Comparison of ENCODE assay signal across 9 cellular contexts in genomic region chr17:58679263-58680037, GRCh38. TPM values are rescaled to one million over a fixed set of nuclear protein-coding genes. Genes with fewer than 3 reads are reported as not detected.
DNase-seq lines count a peak whose midpoint lies in the region; ATAC-seq and TF ChIP-seq lines count a peak whose summit lies in the region.
"Had no signal": no experiment of that assay in that cellular context is flagged by ENCODE, and none has a peak within 500 bp of the region (broad histone marks: within the 10 kb centered on the region; RNA-seq: fewer than 3 reads in every experiment).

No MANE protein-coding gene starts in this region.

- no peak overlapping the region for H2AFZ ChIP-seq in ACC112 (ENCODE audit: low read length, unreplicated experiment)
- no peak overlapping the region for H2AFZ ChIP-seq in neuronal stem cell (ENCODE audit: low read length)

- no peaks in the 10 kb centered on the region for H3K27me3 ChIP-seq in ACC112 (ENCODE audit: insufficient read depth, low read length)
- no peaks in the 10 kb centered on the region for H3K27me3 ChIP-seq in HAP-1 (ENCODE audit: low read depth)
- H3K27me3 ChIP-seq in gastroesophageal sphincter: peaks cover 18% of the 10 kb centered on the region
- H3K27me3 ChIP-seq in Peyer's patch: no peaks in the 10 kb centered on the region
- H3K27me3 ChIP-seq in neuronal stem cell (ENCODE audit: control insufficient read depth in 3 of 3, insufficient read depth in 3 of 3, low read depth in 1 of 3, low read length in 3 of 3): peaks cover 0 to 3% (median 0%) of the 10 kb centered on the region in 3 experiments

- H3K9me3 ChIP-seq in HAP-1 (no peaks in the 10 kb centered on the region), gastroesophageal sphincter (no peaks in the 10 kb centered on the region), Peyer's patch (no peaks in the 10 kb centered on the region), neuronal stem cell (replicated peaks in 1 of 2; ENCODE audit: control insufficient read depth in 2 of 2, insufficient read depth in 1 of 2, low read depth in 1 of 2, low read length in 2 of 2) (no peaks in the 10 kb centered on the region)

- no peaks in the 10 kb centered on the region for H3K79me2 ChIP-seq in ACC112 (ENCODE audit: control insufficient read depth, insufficient read depth, low read length, unreplicated experiment)

- no peaks in the 10 kb centered on the region for H3K79me1 ChIP-seq in neuronal stem cell (ENCODE audit: low read depth, low read length)

- H3K4ac ChIP-seq in neuronal stem cell (ENCODE audit: low read length): no peak overlapping the region

- H3K4me1 ChIP-seq in ACC112 (ENCODE audit: control insufficient read depth, insufficient read depth, low read length, unreplicated experiment) (peaks cover 11% of the 10 kb centered on the region), HAP-1 (peaks cover 6% of the 10 kb centered on the region), gastroesophageal sphincter (no peaks in the 10 kb centered on the region), Peyer's patch (no peaks in the 10 kb centered on the region), neuronal stem cell (ENCODE audit: control insufficient read depth in 2 of 2, insufficient read depth in 1 of 2, low read depth in 1 of 2, low read length in 2 of 2) (no peaks in the 10 kb centered on the region)

- WGBS in gastroesophageal sphincter (ENCODE audit: low coverage in 1 of 2), 2 donors: 44 to 51% methylated on average over 12 of the region's 12 CpGs
- no CpG with 5 or more reads among the region's 12 CpGs for WGBS in neuronal stem cell (ENCODE audit: extremely low coverage in 2 of 2, insufficient read length in 2 of 2, insufficient replicate concordance in 1 of 2), 2 donors

- H3K36me3 ChIP-seq in ACC112 (ENCODE audit: insufficient read depth, low read length) (no peaks in the 10 kb centered on the region), HAP-1 (replicated peaks) (no peaks in the 10 kb centered on the region), gastroesophageal sphincter (no peaks in the 10 kb centered on the region), Peyer's patch (no peaks in the 10 kb centered on the region), neuronal stem cell (replicated peaks in 1 of 2; ENCODE audit: control insufficient read depth in 2 of 2, insufficient read depth in 2 of 2, low read length in 2 of 2) (no peaks in the 10 kb centered on the region)

- TF ChIP-seq EP300 in gastroesophageal sphincter (IDR thresholded peaks at IDR 0.05): no peak

- peak; percentile 7 for ATAC-seq in gastroesophageal sphincter
- no peak for ATAC-seq in GM18511 (IDR thresholded peaks at IDR 0.05; ENCODE audit: unreplicated experiment)

- no peak overlapping the region for H3K23ac ChIP-seq in neuronal stem cell (ENCODE audit: low read depth, low read length, poor library complexity)

- in situ Hi-C loops in HAP-1 (cut with MboI; ENCODE audit: low sequenced_read_pairs): no loop called here

- no peak overlapping the region for H2AK5ac ChIP-seq in neuronal stem cell (ENCODE audit: low read depth, low read length)

- TF ChIP-seq POLR2A in gastroesophageal sphincter (IDR thresholded peaks at IDR 0.05) (no peak), Peyer's patch (IDR thresholded peaks at IDR 0.05) (no peak)

- no peak overlapping the region for H3K4me2 ChIP-seq in neuronal stem cell (ENCODE audit: insufficient read depth, low read length, poor library complexity, severe bottlenecking)

- peak overlapping the region; percentile 55 for H3K27ac ChIP-seq in ACC112 (ENCODE audit: low read depth, low read length)
- H3K27ac ChIP-seq in gastroesophageal sphincter: no peak overlapping the region
- H3K27ac ChIP-seq in Peyer's patch: no peak overlapping the region
- H3K27ac ChIP-seq in neuronal stem cell (replicated peaks; ENCODE audit: low read length): no peak overlapping the region

- H2BK120ac ChIP-seq in neuronal stem cell (ENCODE audit: low read depth, low read length): no peak overlapping the region

- no peak overlapping the region for H2BK12ac ChIP-seq in neuronal stem cell (ENCODE audit: low read length)

- no peak overlapping the region for H2BK5ac ChIP-seq in neuronal stem cell (ENCODE audit: low read length)

- no peak overlapping the region for H4K91ac ChIP-seq in neuronal stem cell (ENCODE audit: low read depth, low read length, poor library complexity)

- H3K9ac ChIP-seq in neuronal stem cell (ENCODE audit: low read depth, low read length, poor library complexity): no peak overlapping the region

- H3K14ac ChIP-seq in neuronal stem cell (ENCODE audit: low read length): no peak overlapping the region

- H2BK15ac ChIP-seq in neuronal stem cell (ENCODE audit: low read length): no peak overlapping the region

- no peak overlapping the region for H4K8ac ChIP-seq in neuronal stem cell (ENCODE audit: low read depth, low read length)

- DNase-seq in HAP-1 (ENCODE audit: low spot score in 2 of 2): peak; percentile 38 to 41
- peak; percentile 96 for DNase-seq in RKO (ENCODE audit: low spot score)
- DNase-seq in GM19238 (ENCODE audit: insufficient read length, low spot score): no peak
- no peak for DNase-seq in Peyer's patch
- no peak for DNase-seq in neuronal stem cell (ENCODE audit: low spot score)
- DNase-seq: anterior cingulate cortex had no signal

- H3K4me3 ChIP-seq in ACC112 (ENCODE audit: low read depth, low read length) (no peak overlapping the region), HAP-1 (no peak overlapping the region), gastroesophageal sphincter (no peak overlapping the region), Peyer's patch (no peak overlapping the region), neuronal stem cell (ENCODE audit: low read length in 2 of 2) (no peak overlapping the region)

- no peak overlapping the region for H3K18ac ChIP-seq in neuronal stem cell (ENCODE audit: low read length)

- no peak for TF ChIP-seq CTCF in gastroesophageal sphincter (IDR thresholded peaks at IDR 0.05)
- TF ChIP-seq CTCF in Peyer's patch (IDR thresholded peaks at IDR 0.05): no peak

RNA-seq across cellular contexts. Expression of gene TEX14, which starts 12.4 kb away (rescaled TPM):
- under 1 TPM; 0.05 to 0.78 (median 0.11) TPM for total RNA-seq in gastroesophageal sphincter
- under 1 TPM in 1 of 4 donors, not detected in 3; 0.13 TPM for total RNA-seq in Peyer's patch
- polyA plus RNA-seq in neuronal stem cell (2013, experiment 1 of 2): 0.40 TPM
- polyA plus RNA-seq in neuronal stem cell (2013, experiment 2 of 2): 0.26 TPM

RNA-seq across cellular contexts. Expression of gene RAD51C, which starts 13.0 kb away (rescaled TPM):
- total RNA-seq in gastroesophageal sphincter (10 to 100 TPM; 15.2 to 31.1 (median 21.1) TPM), Peyer's patch (10 to 100 TPM in 1 of 4 donors, 1 to 10 TPM in 3; 4.0 to 41.3 (median 8.3) TPM)
- polyA plus RNA-seq in neuronal stem cell (2013, experiment 1 of 2): 32.4 TPM
- polyA plus RNA-seq in neuronal stem cell (2013, experiment 2 of 2): 33.3 TPM

Comparison
In these comparisons a context has a peak if more than half of its experiments do, and no peak if none do; other contexts are left out.
1. DNase-seq: peak in HAP-1 (2 of 2) and RKO (single experiment); none in GM19238 (single experiment), Peyer's patch (0 of 3) and neuronal stem cell (single experiment).